17 cellular contexts compared by ENCODE assay signal in the genomic region with DNA sequence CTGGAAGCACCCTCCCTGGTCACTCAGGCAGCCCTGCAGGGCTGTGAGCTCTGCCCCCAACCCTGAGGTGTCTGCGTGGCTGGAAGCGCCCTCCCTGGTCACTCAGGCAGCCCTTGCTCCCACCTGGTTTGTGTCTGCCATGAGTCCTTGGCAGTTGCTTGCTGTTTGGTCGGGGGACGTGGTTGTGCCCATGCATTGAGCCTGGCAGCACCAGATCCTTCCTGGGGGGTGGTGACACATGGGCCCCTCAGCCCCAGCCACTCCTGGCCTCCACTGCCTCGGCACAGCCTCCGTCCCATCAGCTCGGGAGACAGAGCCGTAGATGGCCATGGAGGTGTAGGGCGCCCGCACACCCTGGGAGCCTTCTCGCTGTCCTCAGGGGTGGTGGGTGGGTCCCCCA. TPM values are rescaled to one million over a fixed set of nuclear protein-coding genes. Genes with fewer than 3 reads are reported as not detected.
DNase-seq lines count a peak whose midpoint lies in the region; ATAC-seq and TF ChIP-seq lines count a peak whose summit lies in the region.
"Had no signal": no experiment of that assay in that cellular context is flagged by ENCODE, and none has a peak within 500 bp of the region (broad histone marks: within the 10 kb centered on the region; RNA-seq: fewer than 3 reads in every experiment).

No MANE protein-coding gene starts in this region.

- H3K4ac ChIP-seq in IMR-90 (ENCODE audit: low read depth, low read length) = no peak overlapping the region
- no peak overlapping the region for H3K4ac ChIP-seq in neuronal stem cell (ENCODE audit: low read length)

- POLR2A ChIA-PET in A673 (lab: Charles Lee; ENCODE audit: low non-redundant PET) = no interaction called here
- POLR2A ChIA-PET in IMR-90 (lab: Charles Lee; ENCODE audit: unreplicated experiment) = no interaction called here

- H3K27ac ChIP-seq in A673 (ENCODE audit: low read depth, low read length, poor library complexity, severe bottlenecking) = peak overlapping the region; percentile 54
- H3K27ac ChIP-seq in IMR-90 (ENCODE audit: insufficient read depth, low read length) = no peak overlapping the region
- no peak overlapping the region for H3K27ac ChIP-seq in neuronal stem cell (replicated peaks; ENCODE audit: low read length)

- no peak for TF ChIP-seq RAD21 in IMR-90 (IDR thresholded peaks at IDR 0.05; ENCODE audit: low read length)

- H3K14ac ChIP-seq in IMR-90 (replicated peaks; ENCODE audit: low read depth, low read length) (no peak overlapping the region), neuronal stem cell (ENCODE audit: low read length) (no peak overlapping the region)

- no peak overlapping the region for H3K4me3 ChIP-seq in A673 (ENCODE audit: low read depth, low read length, poor library complexity, severe bottlenecking)
- H3K4me3 ChIP-seq in BE2C (ENCODE audit: low read depth, low read length) = no peak overlapping the region
- H3K4me3 ChIP-seq in IMR-90 (ENCODE audit: insufficient read depth, low read depth, low read length) = no peak overlapping the region
- H3K4me3 ChIP-seq in neuronal stem cell (ENCODE audit: low read length in 2 of 2) = no peak overlapping the region
- H3K4me3 ChIP-seq: BLaER1 treated with 17β-estradiol and CSF1 and Interleukin-3, amounts not matched to agents 10 nM and 100 nM; GM23338 had no signal

- H4K5ac ChIP-seq in IMR-90 (ENCODE audit: low read depth, low read length) = no peak overlapping the region

- no peak overlapping the region for H2AFZ ChIP-seq in IMR-90 (replicated peaks; ENCODE audit: low read length, poor library complexity)
- H2AFZ ChIP-seq in neuronal stem cell (ENCODE audit: low read length) = no peak overlapping the region
- H2AFZ ChIP-seq: GM23338 had no signal

- H2AK5ac ChIP-seq in IMR-90 (ENCODE audit: low read depth, low read length) (no peak overlapping the region), neuronal stem cell (ENCODE audit: low read depth, low read length) (no peak overlapping the region)

- H3K23ac ChIP-seq in IMR-90 (ENCODE audit: low read depth, low read length) = no peak overlapping the region
- peak overlapping the region; percentile 75 for H3K23ac ChIP-seq in neuronal stem cell (ENCODE audit: low read depth, low read length, poor library complexity)

- no peak overlapping the region for H2BK5ac ChIP-seq in IMR-90 (ENCODE audit: low read depth, low read length, poor library complexity, severe bottlenecking)
- no peak overlapping the region for H2BK5ac ChIP-seq in neuronal stem cell (ENCODE audit: low read length)

- TF ChIP-seq POLR2A in IMR-90 (IDR thresholded peaks at IDR 0.05; ENCODE audit: low read depth, low read length) = no peak

- no peak overlapping the region for H3K56ac ChIP-seq in IMR-90 (ENCODE audit: extremely low read depth, insufficient read depth, low read length)

- H2BK120ac ChIP-seq in IMR-90 (ENCODE audit: low read depth, low read length) (no peak overlapping the region), neuronal stem cell (ENCODE audit: low read depth, low read length) (no peak overlapping the region)

- no peaks in the 10 kb centered on the region for H3K27me3 ChIP-seq in A673 (replicated peaks; ENCODE audit: insufficient read depth, low read depth, low read length, poor library complexity)
- H3K27me3 ChIP-seq in BE2C = no peaks in the 10 kb centered on the region
- H3K27me3 ChIP-seq in IMR-90 (ENCODE audit: control insufficient read depth, insufficient read depth, low read length) = no peaks in the 10 kb centered on the region
- H3K27me3 ChIP-seq in neuronal stem cell (ENCODE audit: control insufficient read depth in 3 of 3, insufficient read depth in 3 of 3, low read depth in 1 of 3, low read length in 3 of 3) = no peaks in the 10 kb centered on the region
- H3K27me3 ChIP-seq: BLaER1 treated with 17β-estradiol and CSF1 and Interleukin-3, amounts not matched to agents 10 nM and 100 nM had no signal

- 88% methylated on average over 2 of the region's 11 CpGs; no CpG with 5 or more reads in 1 of the 2 experiments for WGBS in IMR-90 (ENCODE audit: extremely low coverage in 2 of 2, insufficient read length in 1 of 2), 2 experiments
- no CpG with 5 or more reads among the region's 11 CpGs for WGBS in neuronal stem cell (ENCODE audit: extremely low coverage in 2 of 2, insufficient read length in 2 of 2, insufficient replicate concordance in 1 of 2), 2 donors

- CTCF ChIA-PET in A673 (lab: Charles Lee) (no interaction called here), IMR-90 (lab: Yijun Ruan, JAX) (no interaction called here)

- H2AK9ac ChIP-seq in IMR-90 (replicated peaks; ENCODE audit: low read depth, low read length, poor library complexity) = peak overlapping the region; percentile 10

- peaks cover 6% of the 10 kb centered on the region for H3K4me1 ChIP-seq in A673 (ENCODE audit: insufficient read depth, low read length, poor library complexity, severe bottlenecking)
- no peaks in the 10 kb centered on the region for H3K4me1 ChIP-seq in BE2C
- no peaks in the 10 kb centered on the region for H3K4me1 ChIP-seq in IMR-90 (ENCODE audit: control insufficient read depth, insufficient read depth, low read length)
- no peaks in the 10 kb centered on the region for H3K4me1 ChIP-seq in neuronal stem cell (ENCODE audit: control insufficient read depth in 2 of 2, insufficient read depth in 1 of 2, low read depth in 1 of 2, low read length in 2 of 2)

- H3K79me1 ChIP-seq in IMR-90 (ENCODE audit: low read depth in 1 of 2, low read length in 2 of 2) = peaks cover 15 to 68% of the 10 kb centered on the region in 2 experiments
- peaks cover 42% of the 10 kb centered on the region for H3K79me1 ChIP-seq in neuronal stem cell (ENCODE audit: low read depth, low read length)

- H3K18ac ChIP-seq in IMR-90 (ENCODE audit: low read depth, low read length) = no peak overlapping the region
- no peak overlapping the region for H3K18ac ChIP-seq in neuronal stem cell (ENCODE audit: low read length)

- in situ Hi-C loops in IMR-90 (cut with MboI; ENCODE audit: low sequenced_read_pairs) = no loop called here

- H4K8ac ChIP-seq in IMR-90 (ENCODE audit: low read depth in 2 of 2, low read length in 2 of 2) (no peak overlapping the region), neuronal stem cell (ENCODE audit: low read depth, low read length) (no peak overlapping the region)

- DNase-seq in A673 (ENCODE audit: low spot score) (no peak), BE2C (peak; percentile 6), IMR-90 (no peak), neuronal stem cell (ENCODE audit: low spot score) (no peak), DMS 273 (lab: John Stamatoyannopoulos, UW; ENCODE audit: unreplicated experiment) (no peak)
- DNase-seq: AML-193; CD4-positive, CD25-positive, alpha-beta regulatory T cell; CD8-positive, alpha-beta memory T cell; COR-L47; GDM1; H9; Karpas-422; KBM-7 had no signal

- intact Hi-C loops in A673 (cut with micrococcal nuclease; ENCODE audit: unreplicated experiment) (no loop called here), IMR-90 (cut with micrococcal nuclease) (no loop called here)

- H2BK12ac ChIP-seq in neuronal stem cell (ENCODE audit: low read length) = no peak overlapping the region

- TF ChIP-seq CTCF in A673 (conservative IDR thresholded peaks at IDR 0.05; ENCODE audit: low read depth, low read length) (no peak), BE2C (IDR thresholded peaks at IDR 0.05; ENCODE audit: low read depth, low read length) (no peak), IMR-90 (conservative IDR thresholded peaks at IDR 0.05; ENCODE audit: low read depth, low read length) (no peak)

- BruUV-seq in A673 (replicated peaks; lab: Mats Ljungman, UMichigan) (no TSS peak), IMR-90 (replicated peaks; lab: Mats Ljungman, UMichigan) (no TSS peak)

- H3K36me3 ChIP-seq in A673 (ENCODE audit: insufficient read depth, low read length, poor library complexity, severe bottlenecking) (peaks cover 24% of the 10 kb centered on the region), BE2C (peaks cover 73% of the 10 kb centered on the region), IMR-90 (ENCODE audit: control insufficient read depth, insufficient read depth, low read length) (peaks cover 17% of the 10 kb centered on the region), neuronal stem cell (replicated peaks in 1 of 2; ENCODE audit: control insufficient read depth in 2 of 2, insufficient read depth in 2 of 2, low read length in 2 of 2) (peaks cover 27 to 75% of the 10 kb centered on the region in 2 donors)

- H3K4me2 ChIP-seq in IMR-90 (ENCODE audit: low read depth, low read length) = no peak overlapping the region
- no peak overlapping the region for H3K4me2 ChIP-seq in neuronal stem cell (ENCODE audit: insufficient read depth, low read length, poor library complexity, severe bottlenecking)
- H3K4me2 ChIP-seq: BLaER1 treated with 17β-estradiol and CSF1 and Interleukin-3, amounts not matched to agents 10 nM and 100 nM; GM23338 had no signal

- no peak overlapping the region for H2BK20ac ChIP-seq in IMR-90 (ENCODE audit: low read depth, low read length)

- H2BK15ac ChIP-seq in IMR-90 (ENCODE audit: low read depth, low read length) (no peak overlapping the region), neuronal stem cell (ENCODE audit: low read length) (no peak overlapping the region)

- H3K9ac ChIP-seq in IMR-90 (ENCODE audit: low read depth, low read length) (no peak overlapping the region), neuronal stem cell (ENCODE audit: low read depth, low read length, poor library complexity) (peak overlapping the region; percentile 30)

- no peak for ATAC-seq in IMR-90 (ENCODE audit: low read depth)
- no peak for ATAC-seq in HG03095 (IDR thresholded peaks at IDR 0.05; ENCODE audit: unreplicated experiment)

- H3K9me3 ChIP-seq in A673 (ENCODE audit: low read depth, low read length, poor library complexity, severe bottlenecking) (no peaks in the 10 kb centered on the region), BE2C (no peaks in the 10 kb centered on the region), IMR-90 (ENCODE audit: control insufficient read depth, insufficient read depth, low read length) (no peaks in the 10 kb centered on the region), neuronal stem cell (replicated peaks in 1 of 2; ENCODE audit: control insufficient read depth in 2 of 2, insufficient read depth in 1 of 2, low read depth in 1 of 2, low read length in 2 of 2) (peaks cover 2 to 4% of the 10 kb centered on the region in 2 donors)

- dilution Hi-C loops in IMR-90 (cut with HindIII; ENCODE audit: low sequenced_read_pairs, unreplicated experiment) = no loop called here

- H4K91ac ChIP-seq in IMR-90 (ENCODE audit: insufficient read depth, low read depth, low read length) = no peak overlapping the region
- H4K91ac ChIP-seq in neuronal stem cell (ENCODE audit: low read depth, low read length, poor library complexity) = no peak overlapping the region

- peaks cover 69% of the 10 kb centered on the region for H4K20me1 ChIP-seq in IMR-90 (ENCODE audit: insufficient read depth, low read length)

- no peaks in the 10 kb centered on the region for H3K9me1 ChIP-seq in IMR-90 (ENCODE audit: insufficient read depth, low read length)

RNA-seq across cellular contexts. Expression of a gene that starts 19.6 kb away (rescaled TPM):
- 238 and 250 TPM in 2 replicates for total RNA-seq in A673 (2021)
- polyA plus RNA-seq in BE2C (2012; ENCODE audit: insufficient read depth, insufficient read length, low read depth) = 121 TPM
- 19.4 and 21.5 TPM in 2 replicates for total RNA-seq in IMR-90 (2012; rRNA removed)
- polyA plus RNA-seq in IMR-90 (2012; rRNA removed) = 61.6 and 74.5 TPM in 2 replicates
- polyA plus RNA-seq in IMR-90 (2012; cell fraction: cytosol; rRNA removed) = 55.0 and 55.6 TPM in 2 replicates
- 408 and 869 TPM in 2 replicates for polyA plus RNA-seq in IMR-90 (2012; cell fraction: nucleus; rRNA removed; ENCODE audit: low replicate concordance)
- polyA plus RNA-seq in neuronal stem cell (2013, experiment 1 of 2) = 199 TPM
- 194 TPM for polyA plus RNA-seq in neuronal stem cell (2013, experiment 2 of 2)

RNA-seq across cellular contexts. Expression of a gene that starts 35.4 kb away (rescaled TPM):
- total RNA-seq in A673 (2021) = 154 and 192 TPM in 2 replicates
- 2,068 TPM for polyA plus RNA-seq in BE2C (2012; ENCODE audit: insufficient read depth, insufficient read length, low read depth)
- total RNA-seq in IMR-90 (2012; rRNA removed) = 18.1 and 20.3 TPM in 2 replicates
- polyA plus RNA-seq in IMR-90 (2012; rRNA removed) = 123 and 149 TPM in 2 replicates
- polyA plus RNA-seq in IMR-90 (2012; cell fraction: cytosol; rRNA removed) = 196 and 200 TPM in 2 replicates
- polyA plus RNA-seq in IMR-90 (2012; cell fraction: nucleus; rRNA removed; ENCODE audit: low replicate concordance) = 61.5 and 154 TPM in 2 replicates
- 16.9 TPM for polyA plus RNA-seq in neuronal stem cell (2013, experiment 1 of 2)
- 15.2 TPM for polyA plus RNA-seq in neuronal stem cell (2013, experiment 2 of 2)

RNA-seq across cellular contexts. Expression of a gene that starts 40.8 kb away (rescaled TPM):
- total RNA-seq in A673 (2021) = 2.1 and 2.7 TPM in 2 replicates
- polyA plus RNA-seq in BE2C (2012; ENCODE audit: insufficient read depth, insufficient read length, low read depth) = 2.7 TPM
- total RNA-seq in IMR-90 (2012; rRNA removed) = under 0.01 and 0.18 TPM in 2 replicates
- 0.10 and 0.11 TPM in 2 replicates for polyA plus RNA-seq in IMR-90 (2012; rRNA removed)
- polyA plus RNA-seq in IMR-90 (2012; cell fraction: cytosol; rRNA removed) = 0.03 and 0.12 TPM in 2 replicates
- polyA plus RNA-seq in IMR-90 (2012; cell fraction: nucleus; rRNA removed; ENCODE audit: low replicate concordance) = 1.5 and 1.6 TPM in 2 replicates
- 0.21 TPM for polyA plus RNA-seq in neuronal stem cell (2013, experiment 1 of 2)
- 0.21 TPM for polyA plus RNA-seq in neuronal stem cell (2013, experiment 2 of 2)
- total RNA-seq: HT-29 had no signal

RNA-seq across cellular contexts. Expression of a gene that starts 47.5 kb away (rescaled TPM):
- total RNA-seq in A673 (2021) = 42.4 and 47.7 TPM in 2 replicates
- polyA plus RNA-seq in BE2C (2012; ENCODE audit: insufficient read depth, insufficient read length, low read depth) = 451 TPM
- not detected in 2 replicates for total RNA-seq in IMR-90 (2012; rRNA removed)
- 0.21 and 1.0 TPM in 2 replicates for polyA plus RNA-seq in IMR-90 (2012; rRNA removed)
- 0.41 TPM in 1 of 2 replicates, not detected in the other for polyA plus RNA-seq in IMR-90 (2012; cell fraction: cytosol; rRNA removed)
- polyA plus RNA-seq in IMR-90 (2012; cell fraction: nucleus; rRNA removed; ENCODE audit: low replicate concordance) = 1.0 and 1.7 TPM in 2 replicates
- polyA plus RNA-seq in neuronal stem cell (2013, experiment 1 of 2) = 98.0 TPM
- polyA plus RNA-seq in neuronal stem cell (2013, experiment 2 of 2) = 93.7 TPM

RNA-seq across cellular contexts. Expression of a gene that starts 51.9 kb away (rescaled TPM):
- total RNA-seq in A673 (2021) (34.0 and 48.0 TPM in 2 replicates), IMR-90 (2012; rRNA removed) (4.2 and 5.7 TPM in 2 replicates)
- polyA plus RNA-seq in BE2C (2012; ENCODE audit: insufficient read depth, insufficient read length, low read depth) = 40.9 TPM
- polyA plus RNA-seq in IMR-90 (2012; rRNA removed) = 6.4 and 9.4 TPM in 2 replicates
- polyA plus RNA-seq in IMR-90 (2012; cell fraction: cytosol; rRNA removed) = 9.8 and 13.3 TPM in 2 replicates
- polyA plus RNA-seq in IMR-90 (2012; cell fraction: nucleus; rRNA removed; ENCODE audit: low replicate concordance) = 10.7 and 48.6 TPM in 2 replicates
- 13.4 TPM for polyA plus RNA-seq in neuronal stem cell (2013, experiment 1 of 2)
- polyA plus RNA-seq in neuronal stem cell (2013, experiment 2 of 2) = 11.7 TPM

Comparison
In these comparisons a context has a peak if more than half of its experiments do, and no peak if none do; other contexts are left out.
1. RNA of a gene that starts 19.6 kb away (total RNA-seq): 238 to 250 TPM in A673; 19.4 to 21.5 TPM in IMR-90; every median in the first group is over 10 times any median in the second.